1 cellular context compared by ENCODE assay signal in the genomic region with DNA sequence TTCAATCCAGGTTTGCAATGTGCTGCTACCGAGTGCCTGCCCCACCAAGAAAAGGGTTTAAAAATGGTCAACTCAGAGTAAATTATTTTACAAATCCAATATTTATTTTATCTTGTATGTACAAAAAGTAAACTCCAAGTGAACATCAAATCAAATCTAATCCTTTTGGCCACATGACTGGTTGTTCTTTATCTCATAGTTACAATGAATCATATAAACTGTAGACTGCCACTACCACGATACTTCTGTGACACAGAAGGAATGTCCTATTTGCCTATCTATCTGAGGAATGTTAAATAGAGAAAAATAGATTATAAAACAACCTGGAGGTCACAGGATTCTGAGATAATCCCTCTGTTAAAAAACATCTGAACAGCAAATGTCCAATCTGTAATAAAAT.
TF ChIP-seq lines count a peak whose summit lies in the region.

No MANE protein-coding gene starts in this region.

TF ChIP-seq in H1, 55 proteins besides CTCF, POLR2A, EP300 and RAD21:
- TF ChIP-seq, protein P1, sequence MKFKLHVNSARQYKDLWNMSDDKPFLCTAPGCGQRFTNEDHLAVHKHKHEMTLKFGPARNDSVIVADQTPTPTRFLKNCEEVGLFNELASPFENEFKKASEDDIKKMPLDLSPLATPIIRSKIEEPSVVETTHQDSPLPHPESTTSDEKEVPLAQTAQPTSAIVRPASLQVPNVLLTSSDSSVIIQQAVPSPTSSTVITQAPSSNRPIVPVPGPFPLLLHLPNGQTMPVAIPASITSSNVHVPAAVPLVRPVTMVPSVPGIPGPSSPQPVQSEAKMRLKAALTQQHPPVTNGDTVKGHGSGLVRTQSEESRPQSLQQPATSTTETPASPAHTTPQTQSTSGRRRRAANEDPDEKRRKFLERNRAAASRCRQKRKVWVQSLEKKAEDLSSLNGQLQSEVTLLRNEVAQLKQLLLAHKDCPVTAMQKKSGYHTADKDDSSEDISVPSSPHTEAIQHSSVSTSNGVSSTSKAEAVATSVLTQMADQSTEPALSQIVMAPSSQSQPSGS (IDR thresholded peaks at IDR 0.05; ENCODE audit: low read length): no peak
- TF ChIP-seq TAF1 (IDR thresholded peaks at IDR 0.05; ENCODE audit: low read depth, low read length) (no peak), RNF2 (IDR thresholded peaks at IDR 0.05; ENCODE audit: borderline replicate concordance, low read depth, low read length, missing control alignments, poor library complexity, severe bottlenecking) (no peak), CTBP2 (IDR thresholded peaks at IDR 0.05; ENCODE audit: borderline replicate concordance, insufficient read depth, insufficient read length, low read length) (no peak), TBP (IDR thresholded peaks at IDR 0.05; ENCODE audit: low read depth, low read length) (no peak), SIRT6 (IDR thresholded peaks at IDR 0.05; ENCODE audit: low read length) (no peak), EGR1 (IDR thresholded peaks at IDR 0.05; ENCODE audit: borderline replicate concordance, low read depth, low read length) (no peak), GABPA (IDR thresholded peaks at IDR 0.05; ENCODE audit: borderline replicate concordance, insufficient read depth, low read length) (no peak), RXRA (IDR thresholded peaks at IDR 0.05; ENCODE audit: insufficient read depth, low read depth, low read length) (no peak), CHD2 (IDR thresholded peaks at IDR 0.05; ENCODE audit: low read length) (no peak), MAFK (IDR thresholded peaks at IDR 0.05; ENCODE audit: low read depth, low read length) (no peak), KDM1A (IDR thresholded peaks at IDR 0.05; ENCODE audit: borderline replicate concordance, low read length) (no peak), YY1 (IDR thresholded peaks at IDR 0.05; ENCODE audit: low read depth, low read length) (no peak), EZH2 (IDR thresholded peaks at IDR 0.05; ENCODE audit: low read depth, low read length, severe bottlenecking) (no peak), CBX5 (IDR thresholded peaks at IDR 0.05; ENCODE audit: low read depth, low read length) (no peak), CHD1 (IDR thresholded peaks at IDR 0.05; ENCODE audit: low read depth, low read length) (no peak), PHF8 (conservative IDR thresholded peaks at IDR 0.05; ENCODE audit: low read depth, low read length) (no peak), CBX8 (IDR thresholded peaks at IDR 0.05; ENCODE audit: borderline replicate concordance, low read depth, low read length) (no peak)
- TF ChIP-seq, protein P2, sequence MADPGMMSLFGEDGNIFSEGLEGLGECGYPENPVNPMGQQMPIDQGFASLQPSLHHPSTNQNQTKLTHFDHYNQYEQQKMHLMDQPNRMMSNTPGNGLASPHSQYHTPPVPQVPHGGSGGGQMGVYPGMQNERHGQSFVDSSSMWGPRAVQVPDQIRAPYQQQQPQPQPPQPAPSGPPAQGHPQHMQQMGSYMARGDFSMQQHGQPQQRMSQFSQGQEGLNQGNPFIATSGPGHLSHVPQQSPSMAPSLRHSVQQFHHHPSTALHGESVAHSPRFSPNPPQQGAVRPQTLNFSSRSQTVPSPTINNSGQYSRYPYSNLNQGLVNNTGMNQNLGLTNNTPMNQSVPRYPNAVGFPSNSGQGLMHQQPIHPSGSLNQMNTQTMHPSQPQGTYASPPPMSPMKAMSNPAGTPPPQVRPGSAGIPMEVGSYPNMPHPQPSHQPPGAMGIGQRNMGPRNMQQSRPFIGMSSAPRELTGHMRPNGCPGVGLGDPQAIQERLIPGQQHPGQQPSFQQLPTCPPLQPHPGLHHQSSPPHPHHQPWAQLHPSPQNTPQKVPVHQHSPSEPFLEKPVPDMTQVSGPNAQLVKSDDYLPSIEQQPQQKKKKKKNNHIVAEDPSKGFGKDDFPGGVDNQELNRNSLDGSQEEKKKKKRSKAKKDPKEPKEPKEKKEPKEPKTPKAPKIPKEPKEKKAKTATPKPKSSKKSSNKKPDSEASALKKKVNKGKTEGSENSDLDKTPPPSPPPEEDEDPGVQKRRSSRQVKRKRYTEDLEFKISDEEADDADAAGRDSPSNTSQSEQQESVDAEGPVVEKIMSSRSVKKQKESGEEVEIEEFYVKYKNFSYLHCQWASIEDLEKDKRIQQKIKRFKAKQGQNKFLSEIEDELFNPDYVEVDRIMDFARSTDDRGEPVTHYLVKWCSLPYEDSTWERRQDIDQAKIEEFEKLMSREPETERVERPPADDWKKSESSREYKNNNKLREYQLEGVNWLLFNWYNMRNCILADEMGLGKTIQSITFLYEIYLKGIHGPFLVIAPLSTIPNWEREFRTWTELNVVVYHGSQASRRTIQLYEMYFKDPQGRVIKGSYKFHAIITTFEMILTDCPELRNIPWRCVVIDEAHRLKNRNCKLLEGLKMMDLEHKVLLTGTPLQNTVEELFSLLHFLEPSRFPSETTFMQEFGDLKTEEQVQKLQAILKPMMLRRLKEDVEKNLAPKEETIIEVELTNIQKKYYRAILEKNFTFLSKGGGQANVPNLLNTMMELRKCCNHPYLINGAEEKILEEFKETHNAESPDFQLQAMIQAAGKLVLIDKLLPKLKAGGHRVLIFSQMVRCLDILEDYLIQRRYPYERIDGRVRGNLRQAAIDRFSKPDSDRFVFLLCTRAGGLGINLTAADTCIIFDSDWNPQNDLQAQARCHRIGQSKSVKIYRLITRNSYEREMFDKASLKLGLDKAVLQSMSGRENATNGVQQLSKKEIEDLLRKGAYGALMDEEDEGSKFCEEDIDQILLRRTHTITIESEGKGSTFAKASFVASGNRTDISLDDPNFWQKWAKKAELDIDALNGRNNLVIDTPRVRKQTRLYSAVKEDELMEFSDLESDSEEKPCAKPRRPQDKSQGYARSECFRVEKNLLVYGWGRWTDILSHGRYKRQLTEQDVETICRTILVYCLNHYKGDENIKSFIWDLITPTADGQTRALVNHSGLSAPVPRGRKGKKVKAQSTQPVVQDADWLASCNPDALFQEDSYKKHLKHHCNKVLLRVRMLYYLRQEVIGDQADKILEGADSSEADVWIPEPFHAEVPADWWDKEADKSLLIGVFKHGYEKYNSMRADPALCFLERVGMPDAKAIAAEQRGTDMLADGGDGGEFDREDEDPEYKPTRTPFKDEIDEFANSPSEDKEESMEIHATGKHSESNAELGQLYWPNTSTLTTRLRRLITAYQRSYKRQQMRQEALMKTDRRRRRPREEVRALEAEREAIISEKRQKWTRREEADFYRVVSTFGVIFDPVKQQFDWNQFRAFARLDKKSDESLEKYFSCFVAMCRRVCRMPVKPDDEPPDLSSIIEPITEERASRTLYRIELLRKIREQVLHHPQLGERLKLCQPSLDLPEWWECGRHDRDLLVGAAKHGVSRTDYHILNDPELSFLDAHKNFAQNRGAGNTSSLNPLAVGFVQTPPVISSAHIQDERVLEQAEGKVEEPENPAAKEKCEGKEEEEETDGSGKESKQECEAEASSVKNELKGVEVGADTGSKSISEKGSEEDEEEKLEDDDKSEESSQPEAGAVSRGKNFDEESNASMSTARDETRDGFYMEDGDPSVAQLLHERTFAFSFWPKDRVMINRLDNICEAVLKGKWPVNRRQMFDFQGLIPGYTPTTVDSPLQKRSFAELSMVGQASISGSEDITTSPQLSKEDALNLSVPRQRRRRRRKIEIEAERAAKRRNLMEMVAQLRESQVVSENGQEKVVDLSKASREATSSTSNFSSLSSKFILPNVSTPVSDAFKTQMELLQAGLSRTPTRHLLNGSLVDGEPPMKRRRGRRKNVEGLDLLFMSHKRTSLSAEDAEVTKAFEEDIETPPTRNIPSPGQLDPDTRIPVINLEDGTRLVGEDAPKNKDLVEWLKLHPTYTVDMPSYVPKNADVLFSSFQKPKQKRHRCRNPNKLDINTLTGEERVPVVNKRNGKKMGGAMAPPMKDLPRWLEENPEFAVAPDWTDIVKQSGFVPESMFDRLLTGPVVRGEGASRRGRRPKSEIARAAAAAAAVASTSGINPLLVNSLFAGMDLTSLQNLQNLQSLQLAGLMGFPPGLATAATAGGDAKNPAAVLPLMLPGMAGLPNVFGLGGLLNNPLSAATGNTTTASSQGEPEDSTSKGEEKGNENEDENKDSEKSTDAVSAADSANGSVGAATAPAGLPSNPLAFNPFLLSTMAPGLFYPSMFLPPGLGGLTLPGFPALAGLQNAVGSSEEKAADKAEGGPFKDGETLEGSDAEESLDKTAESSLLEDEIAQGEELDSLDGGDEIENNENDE (IDR thresholded peaks at IDR 0.05; ENCODE audit: insufficient replicate concordance, low read length): no peak
